16 cellular contexts compared by ENCODE assay signal in genomic region chr2:126496493-126496892, GRCh38.
DNase-seq lines count a peak whose midpoint lies in the region; ATAC-seq lines count a peak whose summit lies in the region.
"Had no signal": no experiment of that assay in that cellular context is flagged by ENCODE, and none has a peak within 500 bp of the region (broad histone marks: within the 10 kb centered on the region; RNA-seq: fewer than 3 reads in every experiment).

No MANE protein-coding gene starts in this region.

- DNase-seq in left ventricle myocardium superior, result no peak
- DNase-seq in glomerular visceral epithelial cell (ENCODE audit: extremely low spot score), result no peak
- no peak for DNase-seq in DMS 273 treated with DMSO at 0.1 percent for 48 hours (lab: John Stamatoyannopoulos, UW)
- no peak for DNase-seq in NAMALWA (ENCODE audit: low spot score)
- DNase-seq: activated T-cell treated with anti-CD3 and anti-CD28 coated beads, Interleukin-2, amount 50 U/mL, for 4 hours; CD4-positive, alpha-beta T cell; mammary epithelial cell; NCI-H1048; NCI-H774; ovary; stimulated activated CD4-positive, alpha-beta T cell treated with anti-CD3 and anti-CD28 coated beads, Interleukin-4, amount 100 ng/mL, for 1 hour; T-helper 17 cell had no signal

- ATAC-seq in GM18519 (IDR thresholded peaks at IDR 0.05; ENCODE audit: low FRiP score, unreplicated experiment) (peak; percentile 96), GM19468 (IDR thresholded peaks at IDR 0.05; ENCODE audit: extremely low read depth, unreplicated experiment) (peak; percentile 77), HG02938 (IDR thresholded peaks at IDR 0.05; ENCODE audit: unreplicated experiment) (peak; percentile 91), HG03565 (IDR thresholded peaks at IDR 0.05; ENCODE audit: unreplicated experiment) (peak; percentile 96), left ventricle myocardium superior (no peak)
- ATAC-seq: activated T-cell treated with anti-CD3 and anti-CD28 coated beads, Interleukin-2, amount 50 U/mL, for 4 hours; T-helper 17 cell had no signal

- intact Hi-C loops in left ventricle myocardium superior (cut with micrococcal nuclease), result no loop called here
